22 cellular contexts compared by ENCODE assay signal in the genomic region with DNA sequence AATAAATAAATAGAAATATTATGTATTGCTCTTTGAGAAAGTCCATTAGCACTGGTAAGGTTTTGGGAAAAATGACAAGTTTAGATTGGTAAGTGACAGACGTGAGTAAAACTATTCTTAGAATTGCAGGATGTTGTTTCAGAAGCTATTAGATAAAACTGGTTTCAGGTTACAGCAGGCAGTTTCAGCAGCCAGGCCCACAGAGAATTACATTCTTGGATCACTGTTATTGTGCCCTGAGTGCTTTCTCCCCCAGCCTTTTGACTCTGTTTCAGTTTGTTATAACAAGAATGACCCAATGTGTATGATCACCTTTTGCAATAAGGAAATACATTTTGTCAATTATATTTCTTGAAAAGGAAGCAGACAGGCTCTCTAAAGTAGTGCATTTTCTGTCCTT.
DNase-seq lines count a peak whose midpoint lies in the region; ATAC-seq and TF ChIP-seq lines count a peak whose summit lies in the region.
"Had no signal": no experiment of that assay in that cellular context is flagged by ENCODE, and none has a peak within 500 bp of the region (broad histone marks: within the 10 kb centered on the region; RNA-seq: fewer than 3 reads in every experiment).

No MANE protein-coding gene starts in this region.

- H3K27ac Mint-ChIP-seq in activated T-helper 2 cell treated with anti-CD3 and anti-CD28 coated beads, Interferon-gamma antibody, Interleukin-2, Interleukin-4, amounts not matched to agents 10 μg/mL and 5 μg/mL and 100 μg/mL, durations not matched to agents 14 hours and 24 hours and 36 hours, result no peak overlapping the region
- no peak overlapping the region for H3K27ac Mint-ChIP-seq in activated T-cell treated with anti-CD3 and anti-CD28 coated beads, Interleukin-2, amount 50 U/mL, for 24 hours
- H3K27ac Mint-ChIP-seq: activated naive CD4-positive, alpha-beta T cell treated with anti-CD3 and anti-CD28 coated beads, Interleukin-2, amount 50 U/mL, for 72 hours; effector memory CD8-positive, alpha-beta T cell; neural progenitor cell; stimulated activated naive CD8-positive, alpha-beta T cell treated with anti-CD3 and anti-CD28 coated beads, Interleukin-15, amount 100 ng/mL, for 72 hours; WTC11 had no signal

- no peak for ATAC-seq in HG03045 (IDR thresholded peaks at IDR 0.05; ENCODE audit: unreplicated experiment)
- ATAC-seq: activated naive CD4-positive, alpha-beta T cell treated with anti-CD3 and anti-CD28 coated beads, Interleukin-2, amount 50 U/mL, for 72 hours; effector memory CD8-positive, alpha-beta T cell; sciatic nerve; stimulated activated naive CD8-positive, alpha-beta T cell treated with anti-CD3 and anti-CD28 coated beads, Interleukin-15, amount 100 ng/mL, for 72 hours; WTC11 had no signal

- no peaks in the 10 kb centered on the region for H3K36me3 Mint-ChIP-seq in activated T-helper 2 cell treated with anti-CD3 and anti-CD28 coated beads, Interferon-gamma antibody, Interleukin-2, Interleukin-4, amounts not matched to agents 10 μg/mL and 5 μg/mL and 100 μg/mL, durations not matched to agents 14 hours and 24 hours and 36 hours (ENCODE audit: low read depth)
- H3K36me3 Mint-ChIP-seq in activated T-cell treated with anti-CD3 and anti-CD28 coated beads, Interleukin-2, amount 50 U/mL, for 24 hours (ENCODE audit: low read depth), result no peaks in the 10 kb centered on the region

- H3K27me3 Mint-ChIP-seq in activated T-helper 2 cell treated with anti-CD3 and anti-CD28 coated beads, Interferon-gamma antibody, Interleukin-2, Interleukin-4, amounts not matched to agents 10 μg/mL and 5 μg/mL and 100 μg/mL, durations not matched to agents 14 hours and 24 hours and 36 hours (ENCODE audit: low read depth), result no peaks in the 10 kb centered on the region
- H3K27me3 Mint-ChIP-seq in activated T-cell treated with anti-CD3 and anti-CD28 coated beads, Interleukin-2, amount 50 U/mL, for 24 hours, result no peaks in the 10 kb centered on the region
- H3K27me3 Mint-ChIP-seq: effector memory CD8-positive, alpha-beta T cell; stimulated activated naive CD8-positive, alpha-beta T cell treated with anti-CD3 and anti-CD28 coated beads, Interleukin-15, amount 100 ng/mL, for 72 hours had no signal

- peaks cover 11% of the 10 kb centered on the region for H3K9me3 Mint-ChIP-seq in activated T-helper 2 cell treated with anti-CD3 and anti-CD28 coated beads, Interferon-gamma antibody, Interleukin-2, Interleukin-4, amounts not matched to agents 10 μg/mL and 5 μg/mL and 100 μg/mL, durations not matched to agents 14 hours and 24 hours and 36 hours
- peaks cover 15% of the 10 kb centered on the region for H3K9me3 Mint-ChIP-seq in activated T-cell treated with anti-CD3 and anti-CD28 coated beads, Interleukin-2, amount 50 U/mL, for 24 hours

- no peak overlapping the region for H3K4me3 Mint-ChIP-seq in activated T-helper 2 cell treated with anti-CD3 and anti-CD28 coated beads, Interferon-gamma antibody, Interleukin-2, Interleukin-4, amounts not matched to agents 10 μg/mL and 5 μg/mL and 100 μg/mL, durations not matched to agents 14 hours and 24 hours and 36 hours (ENCODE audit: low read depth)
- no peak overlapping the region for H3K4me3 Mint-ChIP-seq in activated T-cell treated with anti-CD3 and anti-CD28 coated beads, Interleukin-2, amount 50 U/mL, for 24 hours
- H3K4me3 Mint-ChIP-seq: effector memory CD8-positive, alpha-beta T cell; neural progenitor cell; stimulated activated naive CD8-positive, alpha-beta T cell treated with anti-CD3 and anti-CD28 coated beads, Interleukin-15, amount 100 ng/mL, for 72 hours; WTC11 had no signal

- no peak for TF ChIP-seq CTCF in cardiac fibroblast (IDR thresholded peaks at IDR 0.05; ENCODE audit: low read depth, low read length)
- TF ChIP-seq CTCF in foreskin fibroblast (IDR thresholded peaks at IDR 0.05; ENCODE audit: low read depth, low read length), result no peak

- H3K4me3 ChIP-seq in cardiac fibroblast (replicated peaks in 1 of 2; ENCODE audit: low read depth in 2 of 2, low read length in 2 of 2) (no peak overlapping the region), foreskin fibroblast (ENCODE audit: low read depth in 1 of 2, low read length in 2 of 2) (no peak overlapping the region)
- H3K4me3 ChIP-seq: esophagus muscularis mucosa, neural progenitor cell, tibial nerve had no signal

- no peaks in the 10 kb centered on the region for H3K4me1 Mint-ChIP-seq in activated T-helper 2 cell treated with anti-CD3 and anti-CD28 coated beads, Interferon-gamma antibody, Interleukin-2, Interleukin-4, amounts not matched to agents 10 μg/mL and 5 μg/mL and 100 μg/mL, durations not matched to agents 14 hours and 24 hours and 36 hours (ENCODE audit: low read depth)
- no peaks in the 10 kb centered on the region for H3K4me1 Mint-ChIP-seq in activated T-cell treated with anti-CD3 and anti-CD28 coated beads, Interleukin-2, amount 50 U/mL, for 24 hours (ENCODE audit: low read depth)
- H3K4me1 Mint-ChIP-seq: neural progenitor cell; stimulated activated naive CD8-positive, alpha-beta T cell treated with anti-CD3 and anti-CD28 coated beads, Interleukin-15, amount 100 ng/mL, for 72 hours; WTC11 had no signal

- intact Hi-C loops in activated T-helper 2 cell treated with anti-CD3 and anti-CD28 coated beads, Interferon-gamma antibody, Interleukin-2, Interleukin-4, amounts not matched to agents 10 μg/mL and 5 μg/mL and 100 μg/mL, durations not matched to agents 14 hours and 24 hours and 36 hours (cut with micrococcal nuclease), result no loop called here

- peak; percentile 6 for DNase-seq in H4 (ENCODE audit: low spot score)
- DNase-seq in NCI-H226, result peak; percentile 32
- peak; percentile 50 to 67 for DNase-seq in cardiac fibroblast (ENCODE audit: low read depth in 2 of 2)
- DNase-seq in foreskin fibroblast, result peak; percentile 14 to 26
- DNase-seq in NOMO-1 treated with DMSO at 0.1 percent for 48 hours (lab: John Stamatoyannopoulos, UW; ENCODE audit: unreplicated experiment), result no peak
- DNase-seq in activated T-helper 2 cell treated with anti-CD3 and anti-CD28 coated beads, Interferon-gamma antibody, Interleukin-2, Interleukin-4, amounts not matched to agents 10 μg/mL and 5 μg/mL and 100 μg/mL, durations not matched to agents 14 hours and 24 hours and 36 hours (ENCODE audit: low spot score), result no peak
- DNase-seq in activated T-cell treated with anti-CD3 and anti-CD28 coated beads, Interleukin-2, amount 50 U/mL, for 24 hours, result no peak
- DNase-seq: effector memory CD8-positive, alpha-beta T cell; glutamatergic neuron; kidney; NCI-H69; posterior cingulate gyrus; Right ventricle myocardium superior; stimulated activated CD4-positive, alpha-beta T cell treated with anti-CD3 and anti-CD28 coated beads, Interleukin-15, amount 100 ng/mL, for 24 hours; stimulated activated naive CD8-positive, alpha-beta T cell treated with anti-CD3 and anti-CD28 coated beads, Interleukin-15, amount 100 ng/mL, for 72 hours had no signal

Comparison
In these comparisons a context has a peak if more than half of its experiments do, and no peak if none do; other contexts are left out.
1. DNase-seq: peak in H4 (single experiment), NCI-H226 (single experiment), cardiac fibroblast (2 of 2) and foreskin fibroblast (2 of 2); none in NOMO-1 treated with DMSO at 0.1 percent for 48 hours (single experiment), activated T-helper 2 cell treated with anti-CD3 and anti-CD28 coated beads, Interferon-gamma antibody, Interleukin-2, Interleukin-4, amounts not matched to agents 10 μg/mL and 5 μg/mL and 100 μg/mL, durations not matched to agents 14 hours and 24 hours and 36 hours (single experiment) and activated T-cell treated with anti-CD3 and anti-CD28 coated beads, Interleukin-2, amount 50 U/mL, for 24 hours (single experiment).